19 cellular contexts compared by ENCODE assay signal in the genomic region with DNA sequence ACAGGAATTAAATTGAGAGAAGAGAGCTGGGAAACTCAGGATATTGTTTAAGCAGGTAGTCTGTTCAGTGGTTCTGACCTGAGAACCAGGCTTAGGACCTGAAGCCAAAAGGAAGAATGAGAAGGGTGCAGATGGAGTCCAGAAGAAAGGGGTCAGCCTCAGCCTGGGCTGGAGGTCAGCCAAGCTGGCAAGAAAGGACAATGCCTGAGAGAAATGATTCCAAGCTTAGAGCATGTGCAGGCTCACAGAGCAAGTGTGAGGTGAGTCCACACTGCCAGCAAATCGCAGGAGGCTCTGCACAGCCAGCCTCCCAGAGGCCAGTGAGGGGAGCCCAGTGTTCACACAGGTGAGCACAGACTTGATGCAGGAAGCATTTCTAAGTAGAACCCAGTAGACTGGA. TPM values are rescaled to one million over a fixed set of nuclear protein-coding genes. Genes with fewer than 3 reads are reported as not detected.
"Had no signal": no experiment of that assay in that cellular context is flagged by ENCODE, and none has a peak within 500 bp of the region (broad histone marks: within the 10 kb centered on the region; RNA-seq: fewer than 3 reads in every experiment).

No MANE protein-coding gene starts in this region.

- H3K9me3 Mint-ChIP-seq: activated naive CD4-positive, alpha-beta T cell treated with anti-CD3 and anti-CD28 coated beads, Interleukin-2, amount 10 ng/mL, durations not matched to agents 7 days and 5 days; activated T-helper 17 cell treated with anti-CD3 and anti-CD28 coated beads, Interleukin-2, amount 50 U/mL, for 72 hours; stimulated activated naive B cell treated with anti-CD40 and anti-IgM and Interleukin-4, amounts not matched to agents 10 μg/mL and 1 μg/mL and 100 μg/mL, for 72 hours; T-cell had no signal

- H3K27ac ChIP-seq: cardiac muscle cell, heart right ventricle, right atrium auricular region, skin epidermis had no signal

- DNase-seq: activated CD4-positive, alpha-beta T cell treated with anti-CD3 and anti-CD28 coated beads for 1 hour; activated CD4-positive, alpha-beta T cell treated with anti-CD3 and anti-CD28 coated beads, Interleukin-2, amount 50 U/mL, for 4 hours; activated naive CD4-positive, alpha-beta T cell treated with anti-CD3 and anti-CD28 coated beads, Interleukin-2, amount 10 ng/mL, durations not matched to agents 7 days and 5 days; cortex of kidney; effector memory CD4-positive, alpha-beta T cell; heart right ventricle; left colon; naive B cell; stimulated activated CD4-positive, alpha-beta T cell treated with anti-CD3 and anti-CD28 coated beads, Interleukin-15, amount 100 ng/mL, for 24 hours; stimulated activated CD4-positive, alpha-beta T cell treated with anti-CD3 and anti-CD28 coated beads, Interleukin-4, amount 100 ng/mL, for 1 hour; stimulated activated naive B cell treated with anti-CD40 and anti-IgM and Interleukin-4, amounts not matched to agents 10 μg/mL and 1 μg/mL and 100 μg/mL, for 72 hours; T-cell; T-helper 9 cell; trophoblast cell had no signal

- H3K4me3 Mint-ChIP-seq: activated naive CD4-positive, alpha-beta T cell treated with anti-CD3 and anti-CD28 coated beads, Interleukin-2, amount 10 ng/mL, durations not matched to agents 7 days and 5 days; activated T-helper 17 cell treated with anti-CD3 and anti-CD28 coated beads, Interleukin-2, amount 50 U/mL, for 72 hours; stimulated activated naive B cell treated with anti-CD40 and anti-IgM and Interleukin-4, amounts not matched to agents 10 μg/mL and 1 μg/mL and 100 μg/mL, for 72 hours; T-cell had no signal

- H3K27ac Mint-ChIP-seq: activated naive CD4-positive, alpha-beta T cell treated with anti-CD3 and anti-CD28 coated beads, Interleukin-2, amount 10 ng/mL, durations not matched to agents 7 days and 5 days; activated T-helper 17 cell treated with anti-CD3 and anti-CD28 coated beads, Interleukin-2, amount 50 U/mL, for 72 hours; naive B cell; progenitor cell of endocrine pancreas; stimulated activated naive B cell treated with anti-CD40 and anti-IgM and Interleukin-4, amounts not matched to agents 10 μg/mL and 1 μg/mL and 100 μg/mL, for 72 hours; T-cell had no signal

- H3K4me3 ChIP-seq: cardiac muscle cell, heart right ventricle, right atrium auricular region, skin epidermis had no signal

- H3K4me1 Mint-ChIP-seq: activated naive CD4-positive, alpha-beta T cell treated with anti-CD3 and anti-CD28 coated beads, Interleukin-2, amount 10 ng/mL, durations not matched to agents 7 days and 5 days; activated T-helper 17 cell treated with anti-CD3 and anti-CD28 coated beads, Interleukin-2, amount 50 U/mL, for 72 hours; naive B cell; stimulated activated naive B cell treated with anti-CD40 and anti-IgM and Interleukin-4, amounts not matched to agents 10 μg/mL and 1 μg/mL and 100 μg/mL, for 72 hours; T-cell had no signal

- H3K9me3 ChIP-seq: heart right ventricle, right atrium auricular region had no signal

- H3K36me3 ChIP-seq: cardiac muscle cell, heart right ventricle, right atrium auricular region had no signal

- H3K27me3 ChIP-seq: cardiac muscle cell, heart right ventricle, right atrium auricular region had no signal

- ATAC-seq: activated T-helper 17 cell treated with anti-CD3 and anti-CD28 coated beads, Interleukin-2, amount 50 U/mL, for 72 hours; heart right ventricle; left colon; stimulated activated naive B cell treated with anti-CD40 and anti-IgM and Interleukin-4, amounts not matched to agents 10 μg/mL and 1 μg/mL and 100 μg/mL, for 72 hours; T-cell had no signal

- H3K36me3 Mint-ChIP-seq: activated naive CD4-positive, alpha-beta T cell treated with anti-CD3 and anti-CD28 coated beads, Interleukin-2, amount 10 ng/mL, durations not matched to agents 7 days and 5 days; naive B cell; stimulated activated naive B cell treated with anti-CD40 and anti-IgM and Interleukin-4, amounts not matched to agents 10 μg/mL and 1 μg/mL and 100 μg/mL, for 72 hours; T-cell had no signal

RNA-seq across cellular contexts. Expression of a gene that starts 47.3 kb away (rescaled TPM):
- total RNA-seq: activated T-helper 17 cell treated with anti-CD3 and anti-CD28 coated beads, Interleukin-2, amount 50 U/mL, for 72 hours had no signal
